In the genomic region with DNA sequence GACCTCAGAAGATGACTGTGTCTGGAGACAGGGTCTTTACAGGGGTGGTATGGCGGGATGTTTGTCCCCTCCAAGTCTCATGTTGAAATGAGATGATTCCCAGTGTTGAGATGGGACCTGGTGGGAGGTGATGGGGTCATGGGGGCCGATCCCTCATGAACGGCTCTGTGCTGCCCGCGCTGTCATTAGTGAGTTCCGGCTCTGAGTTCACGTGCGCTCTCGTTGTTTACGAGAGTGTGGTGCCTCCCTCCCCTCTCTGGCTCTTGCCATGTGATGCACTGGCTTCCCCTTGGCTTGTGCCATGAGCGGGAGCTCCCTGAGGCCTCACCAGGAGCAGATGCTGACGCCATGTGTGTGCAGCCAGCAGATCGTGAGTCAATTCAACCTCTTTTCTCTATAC, we compare ENCODE assay signal across 13 cellular contexts.
DNase-seq lines count a peak whose midpoint lies in the region; ATAC-seq and TF ChIP-seq lines count a peak whose summit lies in the region.
"Had no signal": no experiment of that assay in that cellular context is flagged by ENCODE, and none has a peak within 500 bp of the region (broad histone marks: within the 10 kb centered on the region; RNA-seq: fewer than 3 reads in every experiment).

No MANE protein-coding gene starts in this region.

- H3K4me3 ChIP-seq in IMR-90 (ENCODE audit: insufficient read depth, low read depth, low read length) (no peak overlapping the region), sigmoid colon (no peak overlapping the region)
- H3K4me3 ChIP-seq: GM23338 had no signal

- H3K23ac ChIP-seq in IMR-90 (ENCODE audit: low read depth, low read length) = no peak overlapping the region

- no peak overlapping the region for H2AK5ac ChIP-seq in IMR-90 (ENCODE audit: low read depth, low read length)

- H3K27me3 Mint-ChIP-seq in chondrocyte (ENCODE audit: low read depth) = no peaks in the 10 kb centered on the region
- H3K27me3 Mint-ChIP-seq: CD4-positive, alpha-beta T cell had no signal

- WGBS in IMR-90 (ENCODE audit: extremely low coverage in 2 of 2, insufficient read length in 1 of 2), 2 experiments = 67% methylated on average over 3 of the region's 13 CpGs; no CpG with 5 or more reads in 1 of the 2 experiments
- WGBS in sigmoid colon, 2 donors = 81 to 84% methylated on average over 13 of the region's 13 CpGs

- H3K27ac Mint-ChIP-seq in chondrocyte (ENCODE audit: unreplicated experiment) = no peak overlapping the region
- H3K27ac Mint-ChIP-seq: CD4-positive, alpha-beta T cell; GM23338 had no signal

- peaks cover 35% of the 10 kb centered on the region for H3K9me3 Mint-ChIP-seq in chondrocyte (ENCODE audit: low read depth)
- H3K9me3 Mint-ChIP-seq: CD4-positive, alpha-beta T cell had no signal

- TF ChIP-seq POLR2A in IMR-90 (IDR thresholded peaks at IDR 0.05; ENCODE audit: low read depth, low read length) (no peak), sigmoid colon (IDR thresholded peaks at IDR 0.05) (no peak)

- dilution Hi-C loops in IMR-90 (cut with HindIII; ENCODE audit: low sequenced_read_pairs, unreplicated experiment) = no loop called here

- H4K91ac ChIP-seq in IMR-90 (ENCODE audit: insufficient read depth, low read depth, low read length) = no peak overlapping the region

- H2AFZ ChIP-seq in IMR-90 (replicated peaks; ENCODE audit: low read length, poor library complexity) = no peak overlapping the region
- H2AFZ ChIP-seq: GM23338 had no signal

- peak overlapping the region; percentile 28 for H2AK9ac ChIP-seq in IMR-90 (replicated peaks; ENCODE audit: low read depth, low read length, poor library complexity)

- ATAC-seq in IMR-90 (ENCODE audit: low read depth) = no peak
- no peak for ATAC-seq in GM19035 (IDR thresholded peaks at IDR 0.05; ENCODE audit: unreplicated experiment)
- ATAC-seq: GM23338 had no signal

- no peaks in the 10 kb centered on the region for H4K20me1 ChIP-seq in IMR-90 (ENCODE audit: insufficient read depth, low read length)

- CTCF ChIA-PET in IMR-90 (lab: Yijun Ruan, JAX) = no interaction called here

- no peaks in the 10 kb centered on the region for H3K36me3 Mint-ChIP-seq in chondrocyte (ENCODE audit: low read depth)

- H2BK15ac ChIP-seq in IMR-90 (ENCODE audit: low read depth, low read length) = no peak overlapping the region

- no peak overlapping the region for H2BK20ac ChIP-seq in IMR-90 (ENCODE audit: low read depth, low read length)

- no peak for DNase-seq in IMR-90
- peak; percentile 54 for DNase-seq in chondrocyte (ENCODE audit: low spot score)
- peak; percentile 44 for DNase-seq in sigmoid colon
- peak; percentile 27 for DNase-seq in ureter (ENCODE audit: low spot score)
- DNase-seq in islet precursor cell = no peak
- DNase-seq: ACHN; BE2C; C1 segment of cervical spinal cord; Caco-2; CD4-positive, alpha-beta T cell; HCEC 1CT had no signal

- no peak overlapping the region for H3K4me2 ChIP-seq in IMR-90 (ENCODE audit: low read depth, low read length)
- H3K4me2 ChIP-seq: GM23338 had no signal

- no peak overlapping the region for H3K4ac ChIP-seq in IMR-90 (ENCODE audit: low read depth, low read length)

- H3K4me1 ChIP-seq in IMR-90 (ENCODE audit: control insufficient read depth, insufficient read depth, low read length) (no peaks in the 10 kb centered on the region), sigmoid colon (no peaks in the 10 kb centered on the region)
- H3K4me1 ChIP-seq: BE2C had no signal

- H3K27ac ChIP-seq in IMR-90 (ENCODE audit: insufficient read depth, low read length) (no peak overlapping the region), sigmoid colon (no peak overlapping the region)

- peaks cover 54% of the 10 kb centered on the region for H3K9me3 ChIP-seq in IMR-90 (ENCODE audit: control insufficient read depth, insufficient read depth, low read length)
- no peaks in the 10 kb centered on the region for H3K9me3 ChIP-seq in sigmoid colon
- H3K9me3 ChIP-seq: BE2C, Caco-2 had no signal

- in situ Hi-C loops in IMR-90 (cut with MboI; ENCODE audit: low sequenced_read_pairs) = loop anchor here (5.0 kb wide), 1 partner anchor 1976 kb away; no protein-coding TSS in a partner anchor

- no TSS peak for BruUV-seq in IMR-90 (replicated peaks; lab: Mats Ljungman, UMichigan)

- intact Hi-C loops in IMR-90 (cut with micrococcal nuclease) = no loop called here
- intact Hi-C loops in sigmoid colon (cut with DNase I) = no loop called here

- TF ChIP-seq CTCF in IMR-90 (conservative IDR thresholded peaks at IDR 0.05; ENCODE audit: low read depth, low read length) (no peak), chondrocyte (IDR thresholded peaks at IDR 0.05) (no peak), sigmoid colon (IDR thresholded peaks at IDR 0.05) (no peak)

- no peak overlapping the region for H3K14ac ChIP-seq in IMR-90 (replicated peaks; ENCODE audit: low read depth, low read length)

- H3K36me3 ChIP-seq in IMR-90 (ENCODE audit: control insufficient read depth, insufficient read depth, low read length) (no peaks in the 10 kb centered on the region), sigmoid colon (no peaks in the 10 kb centered on the region)
- H3K36me3 ChIP-seq: BE2C had no signal

- H3K9me1 ChIP-seq in IMR-90 (ENCODE audit: insufficient read depth, low read length) = no peaks in the 10 kb centered on the region

- H2BK5ac ChIP-seq in IMR-90 (ENCODE audit: low read depth, low read length, poor library complexity, severe bottlenecking) = no peak overlapping the region

- H3K18ac ChIP-seq in IMR-90 (ENCODE audit: low read depth, low read length) = no peak overlapping the region

- no peak for TF ChIP-seq EP300 in sigmoid colon (IDR thresholded peaks at IDR 0.05)

- TF ChIP-seq RAD21 in IMR-90 (IDR thresholded peaks at IDR 0.05; ENCODE audit: low read length) = no peak

- no peak overlapping the region for H4K5ac ChIP-seq in IMR-90 (ENCODE audit: low read depth, low read length)

- no peak overlapping the region for H3K56ac ChIP-seq in IMR-90 (ENCODE audit: extremely low read depth, insufficient read depth, low read length)

- H3K4me1 Mint-ChIP-seq in chondrocyte (ENCODE audit: low read depth) = no peaks in the 10 kb centered on the region
- H3K4me1 Mint-ChIP-seq: GM23338 had no signal

- POLR2A ChIA-PET in IMR-90 (lab: Charles Lee; ENCODE audit: unreplicated experiment) = no interaction called here

- no peaks in the 10 kb centered on the region for H3K79me1 ChIP-seq in IMR-90 (ENCODE audit: low read depth in 1 of 2, low read length in 2 of 2)

- no peak overlapping the region for H4K8ac ChIP-seq in IMR-90 (ENCODE audit: low read depth in 2 of 2, low read length in 2 of 2)

- no peaks in the 10 kb centered on the region for H3K27me3 ChIP-seq in IMR-90 (ENCODE audit: control insufficient read depth, insufficient read depth, low read length)
- no peaks in the 10 kb centered on the region for H3K27me3 ChIP-seq in sigmoid colon
- H3K27me3 ChIP-seq: BE2C had no signal

- H3K4me3 Mint-ChIP-seq in chondrocyte (ENCODE audit: unreplicated experiment) = no peak overlapping the region
- H3K4me3 Mint-ChIP-seq: CD4-positive, alpha-beta T cell; GM23338 had no signal

- H2BK120ac ChIP-seq in IMR-90 (ENCODE audit: low read depth, low read length) = no peak overlapping the region

- no peak overlapping the region for H3K9ac ChIP-seq in IMR-90 (ENCODE audit: low read depth, low read length)

TF ChIP-seq in IMR-90, 13 proteins besides CTCF, POLR2A, EP300 and RAD21:
- TF ChIP-seq SMC3 (IDR thresholded peaks at IDR 0.05; ENCODE audit: low read depth, low read length) = no peak
- TF ChIP-seq BHLHE40 (IDR thresholded peaks at IDR 0.05; ENCODE audit: low read depth, low read length) = no peak
- TF ChIP-seq RCOR1 (IDR thresholded peaks at IDR 0.05; ENCODE audit: insufficient replicate concordance, low read length) = no peak
- TF ChIP-seq MAZ (IDR thresholded peaks at IDR 0.05; ENCODE audit: borderline replicate concordance, low read depth, low read length) = no peak
- TF ChIP-seq, protein P1, sequence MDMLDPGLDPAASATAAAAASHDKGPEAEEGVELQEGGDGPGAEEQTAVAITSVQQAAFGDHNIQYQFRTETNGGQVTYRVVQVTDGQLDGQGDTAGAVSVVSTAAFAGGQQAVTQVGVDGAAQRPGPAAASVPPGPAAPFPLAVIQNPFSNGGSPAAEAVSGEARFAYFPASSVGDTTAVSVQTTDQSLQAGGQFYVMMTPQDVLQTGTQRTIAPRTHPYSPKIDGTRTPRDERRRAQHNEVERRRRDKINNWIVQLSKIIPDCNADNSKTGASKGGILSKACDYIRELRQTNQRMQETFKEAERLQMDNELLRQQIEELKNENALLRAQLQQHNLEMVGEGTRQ (IDR thresholded peaks at IDR 0.05; ENCODE audit: low read depth, low read length) = no peak
- TF ChIP-seq MAFK (IDR thresholded peaks at IDR 0.05; ENCODE audit: low read depth, low read length) = no peak
- TF ChIP-seq FOS (IDR thresholded peaks at IDR 0.05; ENCODE audit: low read depth, low read length) = no peak
- TF ChIP-seq CEBPB (IDR thresholded peaks at IDR 0.05; ENCODE audit: low read depth, low read length) = no peak
TF ChIP-seq in IMR-90: peak in this region for 0.

Comparison
In these comparisons a context has a peak if more than half of its experiments do, and no peak if none do; other contexts are left out.
1. DNase-seq: peak in chondrocyte (single experiment), sigmoid colon (single experiment) and ureter (single experiment); none in IMR-90 (single experiment) and islet precursor cell (single experiment).